ENCODE assay signal across 8 cellular contexts in the genomic region with DNA sequence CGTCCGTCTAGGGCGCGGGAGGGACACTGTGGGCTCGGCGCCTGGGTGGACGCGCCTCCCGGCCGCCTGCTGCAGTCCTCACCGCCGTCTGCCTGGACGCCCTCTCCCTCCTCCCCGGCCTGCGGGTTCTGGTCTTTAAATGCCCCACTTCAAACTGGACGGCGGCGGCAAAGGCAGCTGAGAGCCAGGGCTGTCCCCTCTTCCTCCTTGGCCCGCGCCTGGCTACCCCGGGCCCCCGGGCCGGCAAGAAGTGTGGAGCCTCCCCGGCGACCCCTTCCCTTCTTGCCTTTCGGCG. TPM values are rescaled to one million over a fixed set of nuclear protein-coding genes. Genes with fewer than 3 reads are reported as not detected.
DNase-seq lines count a peak whose midpoint lies in the region; ATAC-seq and TF ChIP-seq lines count a peak whose summit lies in the region.

No MANE protein-coding gene starts in this region.

- H3K27ac ChIP-seq in lower lobe of right lung (peak overlapping the region; percentile 97), temporal lobe (ENCODE audit: low read depth, low read length) (peak overlapping the region; percentile 71)

- intact Hi-C loops in lower lobe of right lung (cut with DNase I) = no loop called here

- H3K36me3 ChIP-seq in lower lobe of right lung = peaks cover 5% of the 10 kb centered on the region

- H3K9me3 ChIP-seq in lower lobe of right lung = no peaks in the 10 kb centered on the region

- H3K4me3 ChIP-seq in WI38 (ENCODE audit: low read depth, low read length) (peak overlapping the region; percentile 88), lower lobe of right lung (peak overlapping the region; percentile 86)

- ATAC-seq in GM19467 (IDR thresholded peaks at IDR 0.05; ENCODE audit: unreplicated experiment) (peak; percentile 4), lower lobe of right lung (peak; percentile 74 to 75)

- TF ChIP-seq CTCF in WI38 (IDR thresholded peaks at IDR 0.05; ENCODE audit: low read depth, low read length) (no peak), lower lobe of right lung (IDR thresholded peaks at IDR 0.05) (no peak)

- H3K4me1 ChIP-seq in lower lobe of right lung = peaks cover 53% of the 10 kb centered on the region

- peak; percentile 74 for DNase-seq in DMS53 (lab: John Stamatoyannopoulos, UW)
- peak; percentile 35 for DNase-seq in HS-27A (ENCODE audit: low read depth)
- DNase-seq in effector CD8-positive, alpha-beta T cell (lab: John Stamatoyannopoulos, UW) = peak; percentile 36
- peak; percentile 82 for DNase-seq in lower lobe of right lung
- DNase-seq in NCI-H226 = no peak

- H3K27me3 ChIP-seq in lower lobe of right lung (ENCODE audit: low read depth) = no peaks in the 10 kb centered on the region

RNA-seq across cellular contexts. Expression of a gene that starts 0.4 kb away (rescaled TPM):
- 29.7 TPM for total RNA-seq in lower lobe of right lung
- 29.0 TPM for total RNA-seq in temporal lobe
